In the genomic region with DNA sequence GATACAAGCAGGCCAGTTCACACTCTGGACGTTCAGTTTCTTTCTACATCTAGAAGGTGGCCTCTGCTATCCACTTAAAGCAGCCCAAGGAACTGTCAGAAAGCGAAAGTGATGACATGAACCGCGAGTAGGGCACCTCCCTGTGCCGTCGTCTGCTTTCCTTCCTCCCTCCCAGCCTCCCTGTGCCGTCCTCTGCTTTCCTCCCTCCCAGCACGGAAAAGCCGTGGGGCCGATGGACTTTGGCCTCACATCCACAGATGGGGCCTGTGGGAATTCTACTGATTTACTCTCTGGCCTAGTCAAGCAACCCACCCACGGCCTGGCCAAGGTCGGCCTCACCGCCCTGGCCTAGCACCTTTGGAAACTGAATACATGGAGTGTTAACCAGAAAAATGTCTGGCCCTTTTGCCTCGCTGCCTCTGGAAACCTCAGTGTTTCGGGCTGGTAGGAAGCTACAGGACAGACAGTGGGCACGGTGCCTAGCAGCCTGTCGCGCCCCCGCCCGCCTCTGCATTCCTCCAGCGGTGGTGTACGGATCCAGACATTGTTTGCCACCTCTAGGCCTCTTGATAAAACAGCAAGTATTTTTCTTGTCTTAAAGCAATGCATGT, we compare ENCODE assay signal across 8 cellular contexts. TPM values are rescaled to one million over a fixed set of nuclear protein-coding genes. Genes with fewer than 3 reads are reported as not detected.
A peak's percentile ranks its signal among the peaks of the same experiment; 100 is the strongest.
DNase-seq lines count a peak whose midpoint lies in the region; ATAC-seq, FAIRE-seq and TF ChIP-seq lines count a peak whose summit lies in the region.

No MANE protein-coding gene starts in this region.

- peak overlapping the region; percentile 1 to 57 for H3K9ac ChIP-seq in kidney (ENCODE audit: low read length in 2 of 2)

- H3K36me3 ChIP-seq in kidney (ENCODE audit: control insufficient read depth in 1 of 2, insufficient read depth in 2 of 2, low read length in 2 of 2): peaks cover 12 to 18% of the 10 kb centered on the region in 2 donors

- TF ChIP-seq CTCF in kidney (IDR thresholded peaks at IDR 0.05; ENCODE audit: borderline replicate concordance, extremely low read depth, insufficient read depth): no peak

- no peaks in the 10 kb centered on the region for H3K9me3 ChIP-seq in kidney (ENCODE audit: control insufficient read depth in 1 of 2, low read length in 2 of 2)

- peak overlapping the region; percentile 73 for H3K27ac ChIP-seq in angular gyrus (ENCODE audit: low read depth, low read length)
- peak overlapping the region; percentile 83 to 87 for H3K27ac ChIP-seq in kidney (ENCODE audit: low read depth in 2 of 2, low read length in 2 of 2)

- ATAC-seq in GM21360 (IDR thresholded peaks at IDR 0.05; ENCODE audit: unreplicated experiment): no peak

- peak overlapping the region; percentile 13 to 54 for H3K4me3 ChIP-seq in kidney (ENCODE audit: low read length in 2 of 2)

- H3K4me1 ChIP-seq in kidney (ENCODE audit: control insufficient read depth in 1 of 2, insufficient read depth in 1 of 2, low read depth in 1 of 2, low read length in 2 of 2): peaks cover 4 to 9% of the 10 kb centered on the region in 2 donors

- intact Hi-C loops in kidney (cut with DNase I): no loop called here

- no peak for FAIRE-seq in kidney (lab: Jason Lieb, UNC)

- DNase-seq in stimulated activated CD4-positive, alpha-beta T cell treated with anti-CD3 and anti-CD28 coated beads, Interleukin-15, amount 100 ng/mL, for 24 hours: peak; percentile 33
- DNase-seq in stimulated activated CD4-positive, alpha-beta T cell treated with anti-CD3 and anti-CD28 coated beads, Interleukin-1b, Interleukin-23, amount 100 ng/mL, for 48 hours: no peak
- DNase-seq in kidney: peak; percentile 82
- DNase-seq in stromal cell of bone marrow (ENCODE audit: low read depth): peak; percentile 45
- DNase-seq in NCI-H2196 treated with DMSO at 0.1 percent for 48 hours (lab: John Stamatoyannopoulos, UW; ENCODE audit: unreplicated experiment): no peak
- DNase-seq in NCI-H2029 treated with DMSO at 0.1 percent for 48 hours (lab: John Stamatoyannopoulos, UW): no peak

RNA-seq across cellular contexts. Expression of gene PEX26, which starts 14.2 kb away (rescaled TPM):
- 45.2 TPM for total RNA-seq in kidney
- 18.1 TPM for polyA plus RNA-seq in kidney (ENCODE audit: insufficient read depth, low read depth, low replicate concordance)

RNA-seq across cellular contexts. Expression of gene TUBA8, which starts 18.6 kb away (rescaled TPM):
- 1.1 TPM for total RNA-seq in kidney
- polyA plus RNA-seq in kidney (ENCODE audit: insufficient read depth, low read depth, low replicate concordance): 5.9 TPM

RNA-seq across cellular contexts. Expression of gene USP18, which starts 57.9 kb away (rescaled TPM):
- 4.4 TPM for total RNA-seq in kidney
- polyA plus RNA-seq in kidney (ENCODE audit: insufficient read depth, low read depth, low replicate concordance): 5.5 TPM

Comparison
In these comparisons a context has a peak if more than half of its experiments do, and no peak if none do; other contexts are left out.
1. DNase-seq: peak in stimulated activated CD4-positive, alpha-beta T cell treated with anti-CD3 and anti-CD28 coated beads, Interleukin-15, amount 100 ng/mL, for 24 hours (single experiment), kidney (single experiment) and stromal cell of bone marrow (single experiment); none in stimulated activated CD4-positive, alpha-beta T cell treated with anti-CD3 and anti-CD28 coated beads, Interleukin-1b, Interleukin-23, amount 100 ng/mL, for 48 hours (single experiment), NCI-H2196 treated with DMSO at 0.1 percent for 48 hours (single experiment) and NCI-H2029 treated with DMSO at 0.1 percent for 48 hours (single experiment).